9 cellular contexts compared by ENCODE assay signal in the genomic region with DNA sequence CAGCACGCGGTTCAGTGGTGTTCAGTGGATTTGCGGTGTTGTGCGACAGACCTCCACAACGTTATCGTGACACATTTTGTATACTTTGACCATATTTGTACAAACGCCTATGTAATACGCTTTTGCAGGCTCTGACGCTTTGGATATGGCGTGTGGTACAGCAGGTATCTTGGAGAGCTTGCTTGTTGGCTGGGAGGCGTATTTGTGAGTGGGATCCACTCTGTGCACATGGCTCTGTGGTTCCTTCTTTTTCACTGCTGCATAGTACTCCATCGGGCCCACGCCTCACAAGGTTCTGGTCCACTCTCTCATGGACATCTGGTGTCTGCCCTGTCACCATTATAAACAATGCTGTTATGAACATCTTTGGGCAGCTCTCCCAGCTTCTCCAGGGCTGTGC.
"Had no signal": no experiment of that assay in that cellular context is flagged by ENCODE, and none has a peak within 500 bp of the region (broad histone marks: within the 10 kb centered on the region; RNA-seq: fewer than 3 reads in every experiment).

No MANE protein-coding gene starts in this region.

- H3K27ac ChIP-seq: GM23248, HL-60 had no signal

- H3K4me3 ChIP-seq: GM23248 had no signal

- DNase-seq: GM23248, GOT3, H9, HCEC 1CT, HFFc6, KG1 had no signal

- FAIRE-seq: H54, HepG2 had no signal

- H3K9ac ChIP-seq: GM23248 had no signal

- H2AFZ ChIP-seq: GM23248 had no signal

- ATAC-seq: HepG2 had no signal
